8 cellular contexts compared by ENCODE assay signal in the genomic region with DNA sequence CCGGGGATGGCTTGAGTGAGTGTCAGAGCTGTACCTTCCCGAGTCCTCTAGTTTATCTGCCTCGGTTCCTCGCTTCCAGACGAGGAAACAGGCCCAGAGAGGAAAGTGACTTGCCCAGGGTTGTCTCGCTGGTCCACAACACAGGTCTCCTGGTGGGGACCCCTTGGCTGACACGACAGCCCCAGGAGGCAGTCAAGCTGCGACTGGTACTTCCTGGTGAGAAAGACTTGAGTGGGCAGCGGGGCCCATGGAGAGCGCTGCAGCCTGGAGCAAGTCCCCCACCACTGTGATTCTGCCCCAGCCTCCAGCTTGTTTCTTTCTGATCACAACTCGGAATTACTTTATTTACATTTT. TPM values are rescaled to one million over a fixed set of nuclear protein-coding genes. Genes with fewer than 3 reads are reported as not detected.
DNase-seq lines count a peak whose midpoint lies in the region; ATAC-seq and TF ChIP-seq lines count a peak whose summit lies in the region.

No MANE protein-coding gene starts in this region.

- H3K4me3 ChIP-seq in BE2C (ENCODE audit: low read depth, low read length) (peak overlapping the region; percentile 36; the same call in 1 of the 2 replicates), RWPE2 (ENCODE audit: severe bottlenecking) (peak overlapping the region; percentile 97), mesenchymal stem cell (ENCODE audit: insufficient read depth in 1 of 2, low read depth in 1 of 2, low read length in 2 of 2) (peak overlapping the region in 1 of 2 experiments; percentile 82)

- no peak overlapping the region for H4K91ac ChIP-seq in mesenchymal stem cell (ENCODE audit: low read length)

- no peak overlapping the region for H3K14ac ChIP-seq in mesenchymal stem cell (ENCODE audit: low read length in 2 of 2)

- TF ChIP-seq CTCF in BE2C (IDR thresholded peaks at IDR 0.05; ENCODE audit: low read depth, low read length) (no peak), RWPE2 (IDR thresholded peaks at IDR 0.05; ENCODE audit: poor library complexity, severe bottlenecking) (no peak)

- 67% methylated on average over 11 of the region's 11 CpGs for WGBS in mesenchymal stem cell

- H2AK5ac ChIP-seq in mesenchymal stem cell (ENCODE audit: low read length, severe bottlenecking), result no peak overlapping the region

- H3K9me3 ChIP-seq in BE2C (no peaks in the 10 kb centered on the region), RWPE2 (ENCODE audit: severe bottlenecking) (no peaks in the 10 kb centered on the region), mesenchymal stem cell (ENCODE audit: control insufficient read depth, low read length) (no peaks in the 10 kb centered on the region)

- H3K23ac ChIP-seq in mesenchymal stem cell (ENCODE audit: low read length in 2 of 2), result peak overlapping the region in 1 of 2 experiments; percentile 54

- H3K27ac ChIP-seq in RWPE2 (ENCODE audit: poor library complexity, severe bottlenecking) (peak overlapping the region; percentile 61), mesenchymal stem cell (ENCODE audit: low read length, poor library complexity, severe bottlenecking) (no peak overlapping the region)

- peak overlapping the region; percentile 7 for H2AFZ ChIP-seq in mesenchymal stem cell (ENCODE audit: low read depth, low read length)

- H3K36me3 ChIP-seq in BE2C (no peaks in the 10 kb centered on the region), RWPE2 (ENCODE audit: low read depth) (no peaks in the 10 kb centered on the region), mesenchymal stem cell (ENCODE audit: control insufficient read depth in 1 of 2, insufficient read depth in 2 of 2, low read depth in 1 of 2, low read length in 2 of 2) (no peaks in the 10 kb centered on the region)

- ATAC-seq in GM21529 (IDR thresholded peaks at IDR 0.05; ENCODE audit: unreplicated experiment) (peak; percentile 28), RWPE2 (ENCODE audit: low read depth) (no peak)

- no peak overlapping the region for H2BK15ac ChIP-seq in mesenchymal stem cell (ENCODE audit: low read depth, poor library complexity, severe bottlenecking)

- H4K8ac ChIP-seq in mesenchymal stem cell (ENCODE audit: low read length), result no peak overlapping the region

- no peak overlapping the region for H3K18ac ChIP-seq in mesenchymal stem cell (ENCODE audit: low read depth in 1 of 2, low read length in 2 of 2)

- peak overlapping the region; percentile 44 for H3K4me2 ChIP-seq in mesenchymal stem cell (ENCODE audit: low read length, poor library complexity, severe bottlenecking)

- no peak overlapping the region for H3K4ac ChIP-seq in mesenchymal stem cell (ENCODE audit: low read depth in 1 of 2, low read length in 2 of 2)

- H3K9ac ChIP-seq in mesenchymal stem cell (ENCODE audit: low read length), result no peak overlapping the region

- no peak overlapping the region for H2BK120ac ChIP-seq in mesenchymal stem cell (ENCODE audit: low read depth, low read length)

- DNase-seq in BE2C, result no peak
- no peak for DNase-seq in RWPE2 (ENCODE audit: low spot score)
- no peak for DNase-seq in mesenchymal stem cell
- DNase-seq in NCI-H1048 (lab: John Stamatoyannopoulos, UW), result no peak
- no peak for DNase-seq in epidermal melanocyte (ENCODE audit: insufficient read length, low spot score)
- no peak for DNase-seq in mucosa of gallbladder (ENCODE audit: low spot score)
- no peak for DNase-seq in OCI-M1 (lab: John Stamatoyannopoulos, UW)

- H2BK12ac ChIP-seq in mesenchymal stem cell (ENCODE audit: low read length in 2 of 2), result no peak overlapping the region

- no peaks in the 10 kb centered on the region for H3K79me1 ChIP-seq in mesenchymal stem cell (replicated peaks; ENCODE audit: low read length, poor library complexity, severe bottlenecking)

- H3K4me1 ChIP-seq in BE2C (peaks cover 9% of the 10 kb centered on the region; the same call in 1 of the 2 replicates), RWPE2 (ENCODE audit: insufficient read depth, poor library complexity, severe bottlenecking) (peaks cover 12% of the 10 kb centered on the region), mesenchymal stem cell (ENCODE audit: control insufficient read depth, insufficient read depth, low read depth, low read length) (peaks cover 6% of the 10 kb centered on the region)

- H3K27me3 ChIP-seq in BE2C (no peaks in the 10 kb centered on the region), RWPE2 (ENCODE audit: insufficient read depth, poor library complexity, severe bottlenecking) (no peaks in the 10 kb centered on the region), mesenchymal stem cell (ENCODE audit: control insufficient read depth in 1 of 2, insufficient read depth in 1 of 2, low read length in 2 of 2) (peaks cover 3 to 40% of the 10 kb centered on the region in 2 experiments)

- no peak overlapping the region for H2BK5ac ChIP-seq in mesenchymal stem cell (ENCODE audit: low read depth, low read length, poor library complexity, severe bottlenecking)

RNA-seq across cellular contexts. Expression of a gene that starts 0.6 kb away (rescaled TPM):
- polyA plus RNA-seq in BE2C (2012; ENCODE audit: insufficient read depth, insufficient read length, low read depth), result 14.3 TPM
- 0.94 TPM for polyA plus RNA-seq in mesenchymal stem cell (2013, experiment 1 of 2)
- polyA plus RNA-seq in mesenchymal stem cell (2013, experiment 2 of 2), result 0.64 TPM
- total RNA-seq in mucosa of gallbladder, result 20.3 TPM

RNA-seq across cellular contexts. Expression of a gene that starts 24.5 kb away (rescaled TPM):
- polyA plus RNA-seq in BE2C (2012; ENCODE audit: insufficient read depth, insufficient read length, low read depth), result 123 TPM
- 500 TPM for polyA plus RNA-seq in mesenchymal stem cell (2013, experiment 1 of 2)
- polyA plus RNA-seq in mesenchymal stem cell (2013, experiment 2 of 2), result 505 TPM
- 106 TPM for total RNA-seq in mucosa of gallbladder

RNA-seq across cellular contexts. Expression of a gene that starts 56.1 kb away (rescaled TPM):
- polyA plus RNA-seq in BE2C (2012; ENCODE audit: insufficient read depth, insufficient read length, low read depth), result 254 TPM
- 0.06 TPM for polyA plus RNA-seq in mesenchymal stem cell (2013, experiment 1 of 2)
- not detected for polyA plus RNA-seq in mesenchymal stem cell (2013, experiment 2 of 2)
- 0.89 TPM for total RNA-seq in mucosa of gallbladder

RNA-seq across cellular contexts. Expression of a gene that starts 57.3 kb away (rescaled TPM):
- polyA plus RNA-seq in BE2C (2012; ENCODE audit: insufficient read depth, insufficient read length, low read depth), result 0.32 TPM
- 1.6 TPM for polyA plus RNA-seq in mesenchymal stem cell (2013, experiment 1 of 2)
- 2.0 TPM for polyA plus RNA-seq in mesenchymal stem cell (2013, experiment 2 of 2)
- total RNA-seq in mucosa of gallbladder, result 5.9 TPM
